ENCODE assay signal across 8 cellular contexts in genomic region chr19:43519436-43520088, GRCh38. TPM values are rescaled to one million over a fixed set of nuclear protein-coding genes. Genes with fewer than 3 reads are reported as not detected.
DNase-seq lines count a peak whose midpoint lies in the region; ATAC-seq and TF ChIP-seq lines count a peak whose summit lies in the region.

No MANE protein-coding gene starts in this region.

- no peak overlapping the region for H3K4me3 Mint-ChIP-seq in Calu3 (ENCODE audit: low read depth, unreplicated experiment)
- no peak overlapping the region for H3K4me3 Mint-ChIP-seq in natural killer cell

- TF ChIP-seq CTCF in Calu3 (IDR thresholded peaks at IDR 0.05; ENCODE audit: unreplicated experiment) (peak; percentile 92), OCI-LY7 (conservative IDR thresholded peaks at IDR 0.05; ENCODE audit: low read length) (peak; percentile 95), natural killer cell (IDR thresholded peaks at IDR 0.05) (peak; percentile 88)

- DNase-seq in Calu3 (peak; percentile 92), KG1 (lab: John Stamatoyannopoulos, UW) (peak; percentile 39), OCI-LY7 (ENCODE audit: low spot score) (peak; percentile 81), activated T-cell treated with anti-CD3 and anti-CD28 coated beads for 4 hours (peak; percentile 78), natural killer cell (peak; percentile 70)
- DNase-seq in stimulated activated naive CD4-positive, alpha-beta T cell treated with Interleukin-2 at 50 U/mL for 16 hours (lab: John Stamatoyannopoulos, UW), result peak; percentile 75

- intact Hi-C loops in Calu3 (cut with micrococcal nuclease; ENCODE audit: unreplicated experiment) (loop anchor here (1.0 kb wide), 2 partner anchors 72 to 86 kb away; no protein-coding TSS in a partner anchor), OCI-LY7 (cut with micrococcal nuclease; ENCODE audit: unreplicated experiment) (loop anchor here (1.0 to 5.0 kb wide), 2 partner anchors 72 to 87 kb away; no protein-coding TSS in a partner anchor), natural killer cell (cut with micrococcal nuclease) (loop anchor here (1.0 kb wide), 2 partner anchors 72 to 86 kb away; no protein-coding TSS in a partner anchor)

- ATAC-seq in esophagus mucosa (peak; percentile 92), natural killer cell (peak; percentile 69 to 84 (median 76)), HG03139 (IDR thresholded peaks at IDR 0.05; ENCODE audit: unreplicated experiment) (no peak)

- H3K27ac ChIP-seq in OCI-LY7 (ENCODE audit: low read depth, low read length, poor library complexity, severe bottlenecking), result no peak overlapping the region

- no peaks in the 10 kb centered on the region for H3K4me1 ChIP-seq in OCI-LY7 (ENCODE audit: insufficient read depth, low read length, poor library complexity, severe bottlenecking)

- H3K27ac Mint-ChIP-seq in Calu3 (ENCODE audit: unreplicated experiment) (no peak overlapping the region), natural killer cell (peak overlapping the region in 1 of 2 donors; percentile 13)

- POLR2A ChIA-PET in OCI-LY7 (lab: Charles Lee), result interaction anchor here (0.7 kb wide), 1 partner anchor 71 kb away, joined by 5 read pairs; no protein-coding TSS in a partner anchor

- H2AFZ ChIP-seq in OCI-LY7 (ENCODE audit: low read length), result no peak overlapping the region

- H3K27me3 Mint-ChIP-seq in Calu3 (ENCODE audit: unreplicated experiment) (no peaks in the 10 kb centered on the region), natural killer cell (ENCODE audit: low read depth in 2 of 2) (no peaks in the 10 kb centered on the region)

- CTCF ChIA-PET in Calu3 (lab: Charles Lee) (interaction anchor here (0.6 to 2.3 kb wide), 17 partner anchors 13 to 513 kb away, joined by 3 to 113 read pairs (median 5); partner anchors contain the start of genes IRGQ, PHLDB3, ZNF575 and ZNF576), OCI-LY7 (lab: Charles Lee; ENCODE audit: unreplicated experiment) (interaction anchor here (1.1 kb wide), 1 partner anchor 73 kb away, joined by 3 read pairs; no protein-coding TSS in a partner anchor)

- H3K9me2 ChIP-seq in OCI-LY7 (ENCODE audit: insufficient read depth, low read length), result no peaks in the 10 kb centered on the region

- H4K20me1 ChIP-seq in OCI-LY7 (ENCODE audit: insufficient read depth, low read length), result no peaks in the 10 kb centered on the region

- H3K36me3 Mint-ChIP-seq in Calu3 (ENCODE audit: insufficient read depth, unreplicated experiment) (peaks cover 14% of the 10 kb centered on the region), natural killer cell (no peaks in the 10 kb centered on the region)

- H3K9me3 Mint-ChIP-seq in Calu3 (ENCODE audit: low read depth, unreplicated experiment) (no peaks in the 10 kb centered on the region), natural killer cell (no peaks in the 10 kb centered on the region)

- no peaks in the 10 kb centered on the region for H3K9me3 ChIP-seq in OCI-LY7 (ENCODE audit: low read length)

- H3K79me2 ChIP-seq in OCI-LY7 (ENCODE audit: insufficient read depth, low read depth, low read length), result no peaks in the 10 kb centered on the region

- H3K4me1 Mint-ChIP-seq in Calu3 (ENCODE audit: low read depth, unreplicated experiment) (peaks cover 17% of the 10 kb centered on the region), natural killer cell (peaks cover 9% of the 10 kb centered on the region in 2 donors)

- no peak overlapping the region for H3K4me3 ChIP-seq in OCI-LY7 (ENCODE audit: low read depth, low read length, poor library complexity, severe bottlenecking)

- H3K4me2 ChIP-seq in OCI-LY7 (ENCODE audit: low read length), result no peak overlapping the region

- BruUV-seq in Calu3 (replicated peaks; lab: Mats Ljungman, UMichigan) (no TSS peak), OCI-LY7 (replicated peaks; lab: Mats Ljungman, UMichigan) (TSS peak; percentile 73)

- H3K36me3 ChIP-seq in OCI-LY7 (ENCODE audit: insufficient read depth, low read length), result no peaks in the 10 kb centered on the region

RNA-seq across cellular contexts. Expression of gene ETHE1, which starts 7.4 kb away (rescaled TPM):
- total RNA-seq in Calu3 (2022) (44.8 and 48.4 TPM in 2 replicates), OCI-LY7 (2022) (6.2 and 6.4 TPM in 2 replicates), esophagus mucosa (81.9 TPM), natural killer cell (10 to 100 TPM; 22.0 to 25.6 (median 24.6) TPM)
- total RNA-seq in OCI-LY7 (2014; rRNA removed; shearing (Covaris generic)), result 1.7 and 5.7 TPM in 2 replicates

RNA-seq across cellular contexts. Expression of gene ZNF575, which starts 13.4 kb away (rescaled TPM):
- 2.2 and 2.8 TPM in 2 replicates for total RNA-seq in Calu3 (2022)
- not detected in 2 replicates for total RNA-seq in OCI-LY7 (2014; rRNA removed; shearing (Covaris generic))
- 2.0 and 2.7 TPM in 2 replicates for total RNA-seq in OCI-LY7 (2022)
- 0.72 TPM for total RNA-seq in esophagus mucosa
- 1 to 10 TPM; 1.9 to 5.4 (median 3.9) TPM for total RNA-seq in natural killer cell

RNA-seq across cellular contexts. Expression of gene PHLDB3, which starts 15.0 kb away (rescaled TPM):
- 24.7 and 25.7 TPM in 2 replicates for total RNA-seq in Calu3 (2022)
- 12.9 and 20.6 TPM in 2 replicates for total RNA-seq in OCI-LY7 (2014; rRNA removed; shearing (Covaris generic))
- 6.0 and 9.9 TPM in 2 replicates for total RNA-seq in OCI-LY7 (2022)
- 52.2 TPM for total RNA-seq in esophagus mucosa
- 10 to 100 TPM; 24.5 to 24.9 (median 24.8) TPM for total RNA-seq in natural killer cell

RNA-seq across cellular contexts. Expression of gene LYPD3, which starts 54.2 kb away (rescaled TPM):
- 6.6 and 6.9 TPM in 2 replicates for total RNA-seq in Calu3 (2022)
- total RNA-seq in OCI-LY7 (2014; rRNA removed; shearing (Covaris generic)), result not detected in 2 replicates
- 0.42 TPM in 1 of 2 replicates, not detected in the other for total RNA-seq in OCI-LY7 (2022)
- 739 TPM for total RNA-seq in esophagus mucosa
- total RNA-seq in natural killer cell, result 1 to 10 TPM; 1.3 to 2.4 (median 1.7) TPM

RNA-seq across cellular contexts. Expression of gene XRCC1, which starts 55.8 kb away (rescaled TPM):
- total RNA-seq in Calu3 (2022) (55.8 and 56.8 TPM in 2 replicates), OCI-LY7 (2022) (27.2 and 33.7 TPM in 2 replicates), esophagus mucosa (15.6 TPM), natural killer cell (10 to 100 TPM; 33.2 to 43.9 (median 40.7) TPM)
- total RNA-seq in OCI-LY7 (2014; rRNA removed; shearing (Covaris generic)), result 28.7 and 35.9 TPM in 2 replicates

Comparison
In these comparisons a context has a peak if more than half of its experiments do, and no peak if none do; other contexts are left out.
1. DNase-seq: peak in every context shown above with its lines; median percentile 92 in Calu3; 81 in OCI-LY7; 78 in activated T-cell treated with anti-CD3 and anti-CD28 coated beads for 4 hours; 75 in stimulated activated naive CD4-positive, alpha-beta T cell treated with Interleukin-2 at 50 U/mL for 16 hours; 70 in natural killer cell; 39 in KG1.